ENCODE assay signal across 14 cellular contexts in the genomic region with DNA sequence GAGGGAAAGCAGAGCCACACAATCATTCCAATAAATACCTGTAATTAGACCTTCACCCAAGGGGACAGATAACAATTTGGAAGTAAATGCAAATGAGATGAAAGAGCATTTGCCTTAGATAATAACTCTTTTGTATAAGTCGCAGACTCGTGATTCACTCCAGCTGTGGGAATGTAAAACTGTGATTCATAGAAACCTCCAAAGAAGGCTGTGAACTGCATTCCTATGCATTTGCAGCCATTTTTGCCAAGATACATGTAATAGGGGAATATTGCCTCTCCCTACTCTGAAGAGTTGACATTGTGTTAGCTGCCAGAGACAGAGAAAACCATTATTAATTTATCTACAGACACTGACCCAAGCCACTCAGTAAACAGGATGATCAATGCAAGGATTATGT.
DNase-seq lines count a peak whose midpoint lies in the region; ATAC-seq and TF ChIP-seq lines count a peak whose summit lies in the region.
"Had no signal": no experiment of that assay in that cellular context is flagged by ENCODE, and none has a peak within 500 bp of the region (broad histone marks: within the 10 kb centered on the region; RNA-seq: fewer than 3 reads in every experiment).

No MANE protein-coding gene starts in this region.

- H3K4me1 ChIP-seq in endodermal cell (ENCODE audit: control insufficient read depth, insufficient read depth, low read length) = peaks cover 13% of the 10 kb centered on the region
- H3K4me1 ChIP-seq in mesenchymal stem cell (ENCODE audit: control insufficient read depth, insufficient read depth, low read depth, low read length) = peaks cover 5% of the 10 kb centered on the region
- no peaks in the 10 kb centered on the region for H3K4me1 ChIP-seq in CD8-positive, alpha-beta T cell (ENCODE audit: insufficient read depth, low read length)
- H3K4me1 ChIP-seq: ascending aorta, pancreas had no signal

- H3K9me3 ChIP-seq in endodermal cell (ENCODE audit: control insufficient read depth, low read length) (no peaks in the 10 kb centered on the region), mesenchymal stem cell (ENCODE audit: control insufficient read depth, low read length) (no peaks in the 10 kb centered on the region)
- H3K9me3 ChIP-seq in CD8-positive, alpha-beta T cell (ENCODE audit: low read length) = no peaks in the 10 kb centered on the region
- H3K9me3 ChIP-seq: ascending aorta, pancreas had no signal

- no peak overlapping the region for H2AK5ac ChIP-seq in mesenchymal stem cell (ENCODE audit: low read length, severe bottlenecking)

- WGBS in endodermal cell (ENCODE audit: insufficient coverage in 1 of 2, insufficient read length in 1 of 2), 2 experiments = 71 to 88% methylated on average over 2 of the region's 2 CpGs
- 4% methylated on average over 2 of the region's 2 CpGs for WGBS in mesenchymal stem cell

- no peaks in the 10 kb centered on the region for H3K27me3 Mint-ChIP-seq in endodermal cell (ENCODE audit: insufficient read depth)
- H3K27me3 Mint-ChIP-seq in CD8-positive, alpha-beta T cell (ENCODE audit: low read depth) = peaks cover 13% of the 10 kb centered on the region

- no peak overlapping the region for H3K23ac ChIP-seq in mesenchymal stem cell (ENCODE audit: low read length in 2 of 2)

- H3K36me3 ChIP-seq in endodermal cell (ENCODE audit: control insufficient read depth, insufficient read depth, low read length) = no peaks in the 10 kb centered on the region
- no peaks in the 10 kb centered on the region for H3K36me3 ChIP-seq in mesenchymal stem cell (ENCODE audit: control insufficient read depth in 1 of 2, insufficient read depth in 2 of 2, low read depth in 1 of 2, low read length in 2 of 2)
- no peaks in the 10 kb centered on the region for H3K36me3 ChIP-seq in CD8-positive, alpha-beta T cell (ENCODE audit: insufficient read depth, low read length)
- H3K36me3 ChIP-seq: ascending aorta, pancreas had no signal

- no peak overlapping the region for H2BK120ac ChIP-seq in mesenchymal stem cell (ENCODE audit: low read depth, low read length)

- no peak overlapping the region for H3K18ac ChIP-seq in mesenchymal stem cell (ENCODE audit: low read depth in 1 of 2, low read length in 2 of 2)

- no peak overlapping the region for H3K4ac ChIP-seq in mesenchymal stem cell (ENCODE audit: low read depth in 1 of 2, low read length in 2 of 2)

- H3K27me3 ChIP-seq in endodermal cell (ENCODE audit: control insufficient read depth, insufficient read depth, low read length, poor library complexity, severe bottlenecking) (no peaks in the 10 kb centered on the region), mesenchymal stem cell (ENCODE audit: control insufficient read depth in 1 of 2, insufficient read depth in 1 of 2, low read length in 2 of 2) (no peaks in the 10 kb centered on the region)
- no peaks in the 10 kb centered on the region for H3K27me3 ChIP-seq in CD8-positive, alpha-beta T cell (ENCODE audit: insufficient read depth, low read length)
- H3K27me3 ChIP-seq: ascending aorta, pancreas had no signal

- H3K4me3 Mint-ChIP-seq in endodermal cell = no peak overlapping the region
- H3K4me3 Mint-ChIP-seq in CD8-positive, alpha-beta T cell = no peak overlapping the region
- H3K4me3 Mint-ChIP-seq: activated T-helper 1 cell treated with anti-CD3 and anti-CD28 coated beads, Interleukin-12 subunit alpha, Interleukin-12 subunit beta, Interleukin-2, Interleukin-4 antibody, amounts not matched to agents 30 ng/mL and 10 ng/mL and 1 ng/mL, durations not matched to agents 14 hours and 24 hours and 36 hours; T-cell had no signal

- no peak overlapping the region for H2BK15ac ChIP-seq in mesenchymal stem cell (ENCODE audit: low read depth, poor library complexity, severe bottlenecking)

- DNase-seq in AG10803 (ENCODE audit: low read depth) = peak; percentile 58
- DNase-seq in RKO (ENCODE audit: low spot score) = peak; percentile 9
- DNase-seq in endodermal cell = no peak
- DNase-seq in mesenchymal stem cell = peak; percentile 76
- no peak for DNase-seq in LoVo (ENCODE audit: low spot score)
- DNase-seq in CD1c-positive myeloid dendritic cell (ENCODE audit: extremely low spot score) = no peak
- no peak for DNase-seq in NCI-H1092 treated with DMSO at 0.1 percent for 48 hours (lab: John Stamatoyannopoulos, UW)
- no peak for DNase-seq in CD8-positive, alpha-beta T cell
- DNase-seq: activated CD4-positive, alpha-beta T cell treated with anti-CD3 and anti-CD28 coated beads, Interleukin-2, amount 50 U/mL, for 1 hour; pancreas; stimulated activated CD4-positive, alpha-beta T cell treated with anti-CD3 and anti-CD28 coated beads, Interleukin-1b, Interleukin-23, amount 100 ng/mL, for 48 hours; T-cell had no signal

- H3K14ac ChIP-seq in mesenchymal stem cell (ENCODE audit: low read length in 2 of 2) = no peak overlapping the region

- CTCF ChIA-PET in CD8-positive, alpha-beta T cell (lab: Charles Lee) = no interaction called here

- H3K27ac ChIP-seq in endodermal cell (ENCODE audit: low read depth, low read length) (peak overlapping the region; percentile 49), mesenchymal stem cell (ENCODE audit: low read length, poor library complexity, severe bottlenecking) (no peak overlapping the region)
- no peak overlapping the region for H3K27ac ChIP-seq in CD8-positive, alpha-beta T cell (ENCODE audit: low read depth, low read length)
- H3K27ac ChIP-seq: ascending aorta, pancreas had no signal

- H3K36me3 Mint-ChIP-seq in endodermal cell (ENCODE audit: low read depth) = no peaks in the 10 kb centered on the region
- H3K36me3 Mint-ChIP-seq in CD8-positive, alpha-beta T cell = no peaks in the 10 kb centered on the region
- H3K36me3 Mint-ChIP-seq: T-cell had no signal

- H3K79me1 ChIP-seq in mesenchymal stem cell (replicated peaks; ENCODE audit: low read length, poor library complexity, severe bottlenecking) = no peaks in the 10 kb centered on the region

- H3K4me3 ChIP-seq in AG10803 (ENCODE audit: low read length) (no peak overlapping the region), endodermal cell (ENCODE audit: low read length) (no peak overlapping the region), mesenchymal stem cell (ENCODE audit: insufficient read depth in 1 of 2, low read depth in 1 of 2, low read length in 2 of 2) (no peak overlapping the region)
- H3K4me3 ChIP-seq in CD8-positive, alpha-beta T cell (ENCODE audit: low read depth, low read length) = no peak overlapping the region
- H3K4me3 ChIP-seq: ascending aorta, pancreas had no signal

- no peaks in the 10 kb centered on the region for H3K9me3 Mint-ChIP-seq in endodermal cell
- H3K9me3 Mint-ChIP-seq in CD8-positive, alpha-beta T cell = no peaks in the 10 kb centered on the region
- H3K9me3 Mint-ChIP-seq: activated T-helper 1 cell treated with anti-CD3 and anti-CD28 coated beads, Interleukin-12 subunit alpha, Interleukin-12 subunit beta, Interleukin-2, Interleukin-4 antibody, amounts not matched to agents 30 ng/mL and 10 ng/mL and 1 ng/mL, durations not matched to agents 14 hours and 24 hours and 36 hours; T-cell had no signal

- intact Hi-C loops in CD8-positive, alpha-beta T cell (cut with DNase I, micrococcal nuclease) = no loop called here

- H2AFZ ChIP-seq in mesenchymal stem cell (ENCODE audit: low read depth, low read length) = no peak overlapping the region

- no peak overlapping the region for H4K8ac ChIP-seq in mesenchymal stem cell (ENCODE audit: low read length)

- H3K27ac Mint-ChIP-seq in endodermal cell = no peak overlapping the region
- H3K27ac Mint-ChIP-seq in CD8-positive, alpha-beta T cell = no peak overlapping the region
- H3K27ac Mint-ChIP-seq: activated T-helper 1 cell treated with anti-CD3 and anti-CD28 coated beads, Interleukin-12 subunit alpha, Interleukin-12 subunit beta, Interleukin-2, Interleukin-4 antibody, amounts not matched to agents 30 ng/mL and 10 ng/mL and 1 ng/mL, durations not matched to agents 14 hours and 24 hours and 36 hours; T-cell had no signal

- peak overlapping the region in 1 of 2 experiments; percentile 75 for H2BK12ac ChIP-seq in mesenchymal stem cell (ENCODE audit: low read length in 2 of 2)

- H3K4me1 Mint-ChIP-seq in endodermal cell = peaks cover 38% of the 10 kb centered on the region
- no peaks in the 10 kb centered on the region for H3K4me1 Mint-ChIP-seq in CD8-positive, alpha-beta T cell (ENCODE audit: low read depth)

- TF ChIP-seq CTCF in AG10803 (conservative IDR thresholded peaks at IDR 0.05; ENCODE audit: low read length) (no peak), endodermal cell (conservative IDR thresholded peaks at IDR 0.05) (no peak)
- TF ChIP-seq CTCF in CD8-positive, alpha-beta T cell (IDR thresholded peaks at IDR 0.05) = no peak

- no peak overlapping the region for H4K91ac ChIP-seq in mesenchymal stem cell (ENCODE audit: low read length)

- H3K4me2 ChIP-seq in mesenchymal stem cell (ENCODE audit: low read length, poor library complexity, severe bottlenecking) = no peak overlapping the region

- H3K9ac ChIP-seq in endodermal cell (ENCODE audit: extremely low read depth, low read length, poor library complexity, severe bottlenecking) (no peak overlapping the region), mesenchymal stem cell (ENCODE audit: low read length) (no peak overlapping the region)

- no peak for ATAC-seq in CD8-positive, alpha-beta T cell
- ATAC-seq: pancreas, T-cell had no signal

- H2BK5ac ChIP-seq in mesenchymal stem cell (ENCODE audit: low read depth, low read length, poor library complexity, severe bottlenecking) = no peak overlapping the region

- POLR2A ChIA-PET in CD8-positive, alpha-beta T cell (lab: Charles Lee) = no interaction called here

Comparison
In these comparisons a context has a peak if more than half of its experiments do, and no peak if none do; other contexts are left out.
1. DNase-seq: peak in AG10803 (single experiment), RKO (single experiment) and mesenchymal stem cell (single experiment); none in endodermal cell (single experiment), LoVo (single experiment), CD1c-positive myeloid dendritic cell (single experiment), NCI-H1092 treated with DMSO at 0.1 percent for 48 hours (single experiment) and CD8-positive, alpha-beta T cell (0 of 7).